In the genomic region with DNA sequence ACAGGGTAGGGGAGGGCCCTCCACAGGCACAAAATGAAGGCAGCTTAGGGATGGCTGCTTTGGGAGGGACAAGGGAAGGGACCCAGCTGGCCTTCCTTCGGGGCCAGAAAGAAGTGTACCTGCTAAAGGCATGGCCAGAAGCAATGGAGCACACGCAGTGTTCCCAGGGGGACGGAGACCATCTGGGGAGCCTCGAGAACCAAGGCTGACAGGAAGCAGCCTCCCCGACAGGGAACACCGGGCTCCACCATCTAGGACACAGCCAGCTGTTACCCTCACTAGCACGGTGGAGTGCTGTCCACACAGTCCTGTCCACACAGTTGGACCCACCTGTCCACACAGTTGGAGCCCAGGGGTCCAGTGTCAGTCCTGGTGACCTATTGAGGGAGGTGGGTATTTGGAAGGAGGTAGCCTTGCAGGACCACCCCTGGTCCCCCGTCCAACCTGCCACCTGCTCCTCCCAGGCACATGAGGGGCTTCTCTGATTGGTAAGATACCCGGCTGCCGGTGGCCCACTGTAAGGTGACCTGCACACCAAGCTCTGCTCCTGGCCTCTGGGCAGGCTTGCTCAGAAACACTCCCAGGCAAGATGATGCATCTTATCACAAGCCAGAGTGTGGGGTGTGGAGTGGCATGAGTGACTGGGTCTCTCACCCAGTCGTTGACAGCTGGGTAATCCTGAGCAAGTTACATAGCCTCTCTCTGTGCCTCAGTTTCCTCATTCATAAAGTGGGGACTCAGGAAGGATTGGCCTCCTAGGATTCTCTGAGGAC, we compare ENCODE assay signal across 9 cellular contexts. TPM values are rescaled to one million over a fixed set of nuclear protein-coding genes. Genes with fewer than 3 reads are reported as not detected.
DNase-seq lines count a peak whose midpoint lies in the region; ATAC-seq and TF ChIP-seq lines count a peak whose summit lies in the region.
"Had no signal": no experiment of that assay in that cellular context is flagged by ENCODE, and none has a peak within 500 bp of the region (broad histone marks: within the 10 kb centered on the region; RNA-seq: fewer than 3 reads in every experiment).

No MANE protein-coding gene starts in this region.

- H3K36me3 Mint-ChIP-seq in activated T-cell treated with anti-CD3 and anti-CD28 coated beads, Interleukin-2, amount 50 U/mL, for 4 hours (ENCODE audit: insufficient read depth): no peaks in the 10 kb centered on the region
- peaks cover 3% of the 10 kb centered on the region for H3K36me3 Mint-ChIP-seq in activated naive CD8-positive, alpha-beta T cell treated with anti-CD3 and anti-CD28 coated beads, Interleukin-2, amount 50 U/mL, for 24 hours (ENCODE audit: low read depth)
- H3K36me3 Mint-ChIP-seq in type B pancreatic cell: no peaks in the 10 kb centered on the region

- H3K4me1 ChIP-seq in thyroid gland: peaks cover 0 to 17% of the 10 kb centered on the region in 2 donors

- H3K4me3 Mint-ChIP-seq in activated T-cell treated with anti-CD3 and anti-CD28 coated beads, Interleukin-2, amount 50 U/mL, for 4 hours: no peak overlapping the region
- H3K4me3 Mint-ChIP-seq in activated naive CD8-positive, alpha-beta T cell treated with anti-CD3 and anti-CD28 coated beads, Interleukin-2, amount 50 U/mL, for 24 hours: peak overlapping the region; percentile 75
- no peak overlapping the region for H3K4me3 Mint-ChIP-seq in type B pancreatic cell

- no peaks in the 10 kb centered on the region for H3K9me3 Mint-ChIP-seq in activated T-cell treated with anti-CD3 and anti-CD28 coated beads, Interleukin-2, amount 50 U/mL, for 4 hours
- H3K9me3 Mint-ChIP-seq in activated naive CD8-positive, alpha-beta T cell treated with anti-CD3 and anti-CD28 coated beads, Interleukin-2, amount 50 U/mL, for 24 hours: no peaks in the 10 kb centered on the region
- no peaks in the 10 kb centered on the region for H3K9me3 Mint-ChIP-seq in type B pancreatic cell

- WGBS in thyroid gland, 2 donors: 84 to 90% methylated on average over 9 to 11 of the region's 11 CpGs

- H3K27ac ChIP-seq in thyroid gland: no peak overlapping the region

- H3K4me3 ChIP-seq in thyroid gland (replicated peaks in 1 of 3): no peak overlapping the region
- H3K4me3 ChIP-seq: spleen had no signal

- no peaks in the 10 kb centered on the region for H3K9me3 ChIP-seq in thyroid gland
- H3K9me3 ChIP-seq: spleen had no signal

- no peak for DNase-seq in activated T-cell treated with anti-CD3 and anti-CD28 coated beads, Interleukin-2, amount 50 U/mL, for 4 hours
- DNase-seq in activated T-cell treated with anti-CD3 and anti-CD28 coated beads, Interleukin-2, amount 50 U/mL, for 1 hour: no peak
- DNase-seq in activated naive CD8-positive, alpha-beta T cell treated with anti-CD3 and anti-CD28 coated beads, Interleukin-2, amount 50 U/mL, for 24 hours: no peak
- DNase-seq in left kidney (ENCODE audit: low read depth, low spot score) (peak; percentile 8), type B pancreatic cell (ENCODE audit: extremely low spot score, unreplicated experiment) (no peak), NCI-H2227 treated with DMSO at 0.1 percent for 48 hours (lab: John Stamatoyannopoulos, UW) (no peak), thyroid gland (no peak)
- DNase-seq in stimulated activated naive CD4-positive, alpha-beta T cell (lab: John Stamatoyannopoulos, UW): no peak

- peaks cover 30% of the 10 kb centered on the region for H3K4me1 Mint-ChIP-seq in activated T-cell treated with anti-CD3 and anti-CD28 coated beads, Interleukin-2, amount 50 U/mL, for 4 hours (ENCODE audit: low read depth)
- H3K4me1 Mint-ChIP-seq in activated naive CD8-positive, alpha-beta T cell treated with anti-CD3 and anti-CD28 coated beads, Interleukin-2, amount 50 U/mL, for 24 hours: peaks cover 65% of the 10 kb centered on the region
- peaks cover 25% of the 10 kb centered on the region for H3K4me1 Mint-ChIP-seq in type B pancreatic cell (ENCODE audit: unreplicated experiment)

- no peaks in the 10 kb centered on the region for H3K36me3 ChIP-seq in thyroid gland
- H3K36me3 ChIP-seq: spleen had no signal

- no peak for TF ChIP-seq POLR2A in thyroid gland (IDR thresholded peaks at IDR 0.05)

- H3K27me3 ChIP-seq in thyroid gland: no peaks in the 10 kb centered on the region

- H3K27me3 Mint-ChIP-seq in activated T-cell treated with anti-CD3 and anti-CD28 coated beads, Interleukin-2, amount 50 U/mL, for 4 hours (ENCODE audit: low read depth): peaks cover 1% of the 10 kb centered on the region
- peaks cover 28% of the 10 kb centered on the region for H3K27me3 Mint-ChIP-seq in activated naive CD8-positive, alpha-beta T cell treated with anti-CD3 and anti-CD28 coated beads, Interleukin-2, amount 50 U/mL, for 24 hours
- no peaks in the 10 kb centered on the region for H3K27me3 Mint-ChIP-seq in type B pancreatic cell

- intact Hi-C loops in thyroid gland (cut with DNase I): no loop called here

- ATAC-seq in activated T-cell treated with anti-CD3 and anti-CD28 coated beads, Interleukin-2, amount 50 U/mL, for 4 hours: peak; percentile 60 to 66
- peak; percentile 73 for ATAC-seq in activated naive CD8-positive, alpha-beta T cell treated with anti-CD3 and anti-CD28 coated beads, Interleukin-2, amount 50 U/mL, for 24 hours

- H3K27ac Mint-ChIP-seq in activated naive CD8-positive, alpha-beta T cell treated with anti-CD3 and anti-CD28 coated beads, Interleukin-2, amount 50 U/mL, for 24 hours: peak overlapping the region; percentile 97
- peak overlapping the region; percentile 91 for H3K27ac Mint-ChIP-seq in type B pancreatic cell

- TF ChIP-seq CTCF in type B pancreatic cell (conservative IDR thresholded peaks at IDR 0.05): no peak
- TF ChIP-seq CTCF in thyroid gland (IDR thresholded peaks at IDR 0.05): no peak

RNA-seq across cellular contexts. Expression of a gene that starts 20.5 kb away (rescaled TPM):
- 10 to 100 TPM; 13.1 to 17.7 (median 14.7) TPM for total RNA-seq in activated T-cell treated with anti-CD3 and anti-CD28 coated beads, Interleukin-2, amount 50 U/mL, for 4 hours
- total RNA-seq in type B pancreatic cell (ENCODE audit: low replicate concordance) (36.6 and 37.2 TPM in 2 replicates), thyroid gland (10 to 100 TPM; 12.3 to 33.3 (median 26.2) TPM)
